Comparison of ENCODE assay signal across 8 cellular contexts in genomic region chr1:183841550-183841949, GRCh38. TPM values are rescaled to one million over a fixed set of nuclear protein-coding genes. Genes with fewer than 3 reads are reported as not detected.
A peak's percentile ranks its signal among the peaks of the same experiment; 100 is the strongest.
DNase-seq lines count a peak whose midpoint lies in the region; ATAC-seq, FAIRE-seq and TF ChIP-seq lines count a peak whose summit lies in the region.

No MANE protein-coding gene starts in this region.

- H3K36me3 ChIP-seq in lower lobe of right lung, result no peaks in the 10 kb centered on the region

- H3K4me1 ChIP-seq in lower lobe of right lung, result peaks cover 39% of the 10 kb centered on the region

- peak overlapping the region; percentile 78 for H3K27ac ChIP-seq in lower lobe of right lung

- intact Hi-C loops in lower lobe of right lung (cut with DNase I), result no loop called here

- peak; percentile 30 for ATAC-seq in GM21576 (IDR thresholded peaks at IDR 0.05; ENCODE audit: unreplicated experiment)
- no peak for ATAC-seq in lower lobe of right lung

- DNase-seq in GM18507 (ENCODE audit: extremely low spot score, insufficient read length, low read depth), result no peak
- DNase-seq in NCI-H526 (lab: John Stamatoyannopoulos, UW), result peak; percentile 90 to 92
- no peak for DNase-seq in lower lobe of right lung
- DNase-seq in NCI-H2081 (lab: John Stamatoyannopoulos, UW), result no peak
- no peak for DNase-seq in stimulated activated CD4-positive, alpha-beta T cell treated with anti-CD3 and anti-CD28 coated beads, Interleukin-4, amount 100 ng/mL, for 4 hours
- DNase-seq in germinal center (ENCODE audit: low spot score), result no peak
- no peak for DNase-seq in NCI-H187 (lab: John Stamatoyannopoulos, UW)

- no peaks in the 10 kb centered on the region for H3K27me3 ChIP-seq in lower lobe of right lung (ENCODE audit: low read depth)

- H3K4me3 ChIP-seq in lower lobe of right lung, result no peak overlapping the region

- TF ChIP-seq CTCF in lower lobe of right lung (IDR thresholded peaks at IDR 0.05), result no peak

- H3K9me3 ChIP-seq in lower lobe of right lung, result no peaks in the 10 kb centered on the region

- FAIRE-seq in GM18507 (lab: Jason Lieb, UNC), result peak; percentile 80

RNA-seq across cellular contexts. Expression of gene RGL1, which starts 36.6 kb away (rescaled TPM):
- total RNA-seq in lower lobe of right lung, result 37.6 TPM

Comparison
In these comparisons a context has a peak if more than half of its experiments do, and no peak if none do; other contexts are left out.
1. DNase-seq: peak in NCI-H526 (2 of 2); none in GM18507 (single experiment), lower lobe of right lung (single experiment), NCI-H2081 (0 of 2), stimulated activated CD4-positive, alpha-beta T cell treated with anti-CD3 and anti-CD28 coated beads, Interleukin-4, amount 100 ng/mL, for 4 hours (0 of 2), germinal center (single experiment) and NCI-H187 (0 of 2).